Comparison of ENCODE assay signal across 8 cellular contexts in genomic region chr14:76784881-76785280, GRCh38. TPM values are rescaled to one million over a fixed set of nuclear protein-coding genes. Genes with fewer than 3 reads are reported as not detected.
DNase-seq lines count a peak whose midpoint lies in the region; ATAC-seq, FAIRE-seq and TF ChIP-seq lines count a peak whose summit lies in the region.

No MANE protein-coding gene starts in this region.

- no peak overlapping the region for H3K4me3 ChIP-seq in KMS-11 (IDR thresholded peaks at IDR 0.05; ENCODE audit: insufficient read depth, low read depth, low read length)
- H3K4me3 ChIP-seq in Peyer's patch: no peak overlapping the region
- H3K4me3 ChIP-seq in osteoblast (ENCODE audit: insufficient read depth, low read length): no peak overlapping the region

- ATAC-seq in GM19397 (IDR thresholded peaks at IDR 0.05; ENCODE audit: unreplicated experiment): peak; percentile 67

- peaks cover 33% of the 10 kb centered on the region for H3K4me1 Mint-ChIP-seq in CD14-positive monocyte

- no peaks in the 10 kb centered on the region for H3K27me3 ChIP-seq in KMS-11 (ENCODE audit: insufficient read depth, low read depth)
- H3K27me3 ChIP-seq in Peyer's patch: no peaks in the 10 kb centered on the region
- no peaks in the 10 kb centered on the region for H3K27me3 ChIP-seq in osteoblast (ENCODE audit: insufficient read depth, low read length)

- no peaks in the 10 kb centered on the region for H4K20me1 ChIP-seq in KMS-11 (ENCODE audit: insufficient read depth)
- H4K20me1 ChIP-seq in osteoblast (ENCODE audit: insufficient read depth, low read length): no peaks in the 10 kb centered on the region

- TF ChIP-seq CTCF in CD14-positive monocyte (IDR thresholded peaks at IDR 0.05): peak; percentile 93
- peak; percentile 63 for TF ChIP-seq CTCF in KMS-11 (conservative IDR thresholded peaks at IDR 0.05; ENCODE audit: low read depth, low read length)
- peak; percentile 33 to 70 (median 60) for TF ChIP-seq CTCF in Peyer's patch (IDR thresholded peaks at IDR 0.05)
- TF ChIP-seq CTCF in osteoblast (IDR thresholded peaks at IDR 0.05; ENCODE audit: extremely low read depth, low read depth, low read length): peak; percentile 98

- DNase-seq in CD14-positive monocyte (ENCODE audit: low spot score) (peak; percentile 85), Peyer's patch (peak in 2 of 3 donors; percentile 62 to 81), frontal cortex (ENCODE audit: low spot score in 2 of 2) (peak; percentile 80 to 90), osteoblast (ENCODE audit: insufficient read length, low spot score, missing footprints) (peak; percentile 99), dedifferentiated amniotic fluid mesenchymal stem cell (ENCODE audit: extremely low spot score) (no peak)
- DNase-seq in activated T-helper 9 cell treated with anti-CD3 and anti-CD28 coated beads, Interleukin-2, amount 50 U/mL, for 16 hours (ENCODE audit: low read depth): peak; percentile 46

- H3K27me3 Mint-ChIP-seq in CD14-positive monocyte (ENCODE audit: low read depth in 3 of 3): no peaks in the 10 kb centered on the region

- H3K9me3 ChIP-seq in Peyer's patch (no peaks in the 10 kb centered on the region), osteoblast (ENCODE audit: low read depth, low read length) (no peaks in the 10 kb centered on the region)

- H3K36me3 Mint-ChIP-seq in CD14-positive monocyte: peaks cover 71 to 94% of the 10 kb centered on the region in 2 donors

- no peaks in the 10 kb centered on the region for H3K36me3 ChIP-seq in KMS-11 (ENCODE audit: insufficient read depth)
- peaks cover 0 to 27% (median 0%) of the 10 kb centered on the region in 3 donors for H3K36me3 ChIP-seq in Peyer's patch
- H3K36me3 ChIP-seq in osteoblast (ENCODE audit: insufficient read depth, low read length): peaks cover 18% of the 10 kb centered on the region

- no peak overlapping the region for H3K4me3 Mint-ChIP-seq in CD14-positive monocyte

- intact Hi-C loops in CD14-positive monocyte (cut with micrococcal nuclease): loop anchor here (1.0 to 2.0 kb wide), 2 partner anchors 74 kb away; no protein-coding TSS in a partner anchor

- H3K9me3 Mint-ChIP-seq in CD14-positive monocyte: no peaks in the 10 kb centered on the region

- H2AFZ ChIP-seq in KMS-11 (ENCODE audit: low read depth) (no peak overlapping the region), osteoblast (ENCODE audit: low read length) (no peak overlapping the region)

- no peak overlapping the region for H3K9ac ChIP-seq in KMS-11

- peak; percentile 51 for FAIRE-seq in frontal cortex (lab: Jason Lieb, UNC)

- H3K79me2 ChIP-seq in KMS-11 (ENCODE audit: insufficient read depth, low read depth) (no peaks in the 10 kb centered on the region), osteoblast (ENCODE audit: insufficient read depth, low read length) (no peaks in the 10 kb centered on the region)

- no peak for TF ChIP-seq POLR2A in Peyer's patch (IDR thresholded peaks at IDR 0.05)

- no peaks in the 10 kb centered on the region for H3K4me1 ChIP-seq in KMS-11 (ENCODE audit: low read depth, poor library complexity, severe bottlenecking)
- peaks cover 0 to 23% (median 0%) of the 10 kb centered on the region in 4 donors for H3K4me1 ChIP-seq in Peyer's patch
- peaks cover 16% of the 10 kb centered on the region for H3K4me1 ChIP-seq in osteoblast (ENCODE audit: insufficient read depth, low read length)

- H3K4me2 ChIP-seq in KMS-11 (no peak overlapping the region), osteoblast (ENCODE audit: insufficient read depth, low read length) (no peak overlapping the region)

- H3K27ac Mint-ChIP-seq in CD14-positive monocyte: peak overlapping the region in 4 of 7 donors; percentile 47 to 75 (median 52)

- H3K27ac ChIP-seq in KMS-11 (no peak overlapping the region), Peyer's patch (no peak overlapping the region), osteoblast (ENCODE audit: low read depth, low read length) (no peak overlapping the region)

RNA-seq across cellular contexts. Expression of gene VASH1, which starts 23.6 kb away (rescaled TPM):
- polyA plus RNA-seq in CD14-positive monocyte: 1 to 10 TPM; 2.5 to 3.3 TPM
- total RNA-seq in Peyer's patch (10 to 100 TPM in 1 of 4 donors, 1 to 10 TPM in 3; 1.6 to 33.0 (median 3.2) TPM), frontal cortex (59.9 TPM), osteoblast (4.0 and 5.6 TPM in 2 replicates)

RNA-seq across cellular contexts. Expression of gene ANGEL1, which starts 27.8 kb away (rescaled TPM):
- 1 to 10 TPM; 8.1 to 8.5 TPM for polyA plus RNA-seq in CD14-positive monocyte
- total RNA-seq in Peyer's patch (10 to 100 TPM in 3 of 4 donors, 1 to 10 TPM in 1; 9.8 to 15.7 (median 13.0) TPM), frontal cortex (6.5 TPM), osteoblast (8.3 and 9.7 TPM in 2 replicates)

RNA-seq across cellular contexts. Expression of gene LRRC74A, which starts 41.3 kb away (rescaled TPM):
- polyA plus RNA-seq in CD14-positive monocyte: under 1 TPM in 1 of 2 donors, not detected in 1; 0.24 TPM
- total RNA-seq in Peyer's patch (not detected), frontal cortex (not detected), osteoblast (not detected in 2 replicates)
